13 cellular contexts compared by ENCODE assay signal in the genomic region with DNA sequence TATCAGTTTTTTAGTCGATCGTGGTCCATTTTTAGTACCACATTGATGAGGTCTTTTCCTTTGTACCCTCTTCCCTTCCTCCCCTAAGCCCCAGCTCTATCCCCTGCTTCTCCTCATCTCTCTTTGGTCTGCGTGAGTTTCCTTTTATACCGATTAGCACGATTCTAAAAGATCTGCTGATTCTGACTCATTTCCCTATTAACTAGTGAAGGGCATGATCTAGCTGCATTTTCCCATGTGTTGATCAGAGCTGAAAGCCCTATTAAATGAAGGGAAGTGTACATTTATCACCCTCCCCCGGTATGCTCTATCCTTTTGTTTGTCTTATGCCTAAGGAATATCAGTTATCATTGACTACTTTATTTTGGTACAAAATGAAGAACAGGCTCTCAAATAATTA.
A peak's percentile ranks its signal among the peaks of the same experiment; 100 is the strongest.
DNase-seq lines count a peak whose midpoint lies in the region; ATAC-seq and TF ChIP-seq lines count a peak whose summit lies in the region.
"Had no signal": no experiment of that assay in that cellular context is flagged by ENCODE, and none has a peak within 500 bp of the region (broad histone marks: within the 10 kb centered on the region; RNA-seq: fewer than 3 reads in every experiment).

No MANE protein-coding gene starts in this region.

- H3K4me3 Mint-ChIP-seq in activated T-cell treated with anti-CD3 and anti-CD28 coated beads, Interleukin-2, amount 50 U/mL, for 4 hours: no peak overlapping the region
- H3K4me3 Mint-ChIP-seq: CD4-positive, alpha-beta memory T cell had no signal

- no peak overlapping the region for H3K4me3 ChIP-seq in HCT116 (replicated peaks in 1 of 2; ENCODE audit: low read depth in 1 of 2, low read length in 2 of 2)
- H3K4me3 ChIP-seq in right lobe of liver: no peak overlapping the region
- H3K4me3 ChIP-seq: HAP-1, SJSA1 had no signal

- intact Hi-C loops in HCT116 (cut with micrococcal nuclease) (loop anchor here (1.0 to 5.0 kb wide), 3 partner anchors 328 to 469 kb away; no protein-coding TSS in a partner anchor), right lobe of liver (cut with DNase I) (no loop called here)

- H3K4me1 ChIP-seq in HCT116 (ENCODE audit: control insufficient read depth in 1 of 2, insufficient read depth in 2 of 2, low read length in 2 of 2): no peaks in the 10 kb centered on the region
- H3K4me1 ChIP-seq in right lobe of liver: no peaks in the 10 kb centered on the region
- H3K4me1 ChIP-seq: HAP-1, SJSA1 had no signal

- POLR2A ChIA-PET in HCT116 (lab: Charles Lee): no interaction called here

- H2AFZ ChIP-seq in HCT116 (ENCODE audit: low read depth, low read length, poor library complexity, severe bottlenecking): peak overlapping the region; percentile 88

- RAD21 ChIA-PET in HCT116 (lab: Charles Lee; ENCODE audit: low non-redundant PET in 1 of 2, low total read pairs in 2 of 2, uncharacterized antibody in 2 of 2, unreplicated experiment in 2 of 2): no interaction called here

- CTCF ChIA-PET in HCT116 (lab: Charles Lee): interaction anchor here (0.6 to 1.7 kb wide), 10 partner anchors 11 to 348 kb away, joined by 3 to 8 read pairs (median 4); no protein-coding TSS in a partner anchor

- DNase-seq in HCT116 (ENCODE audit: low read depth, low spot score): no peak
- peak; percentile 41 for DNase-seq in dermis blood vessel endothelial cell
- peak; percentile 59 to 60 for DNase-seq in lung microvascular endothelial cell (ENCODE audit: low read depth in 2 of 2)
- no peak for DNase-seq in right lobe of liver
- no peak for DNase-seq in activated T-cell treated with anti-CD3 and anti-CD28 coated beads, Interleukin-2, amount 50 U/mL, for 4 hours
- DNase-seq: CD4-positive, alpha-beta memory T cell; NCI-H1417 treated with DMSO at 0.1 percent for 48 hours; NCI-H2171 treated with DMSO at 0.1 percent for 48 hours; NCI-H446 treated with DMSO at 0.1 percent for 48 hours had no signal

- no peaks in the 10 kb centered on the region for H4K20me1 ChIP-seq in HCT116 (ENCODE audit: insufficient read depth)

- WGBS in right lobe of liver (ENCODE audit: insufficient coverage, low coverage, low lambda C conversion rate, missing lambda C conversion rate): 56% methylated on average over 6 of the region's 6 CpGs

- TF ChIP-seq CTCF in HCT116 (IDR thresholded peaks at IDR 0.05 in 2 of 3, conservative IDR thresholded peaks at IDR 0.05 in 1 of 3; ENCODE audit: borderline replicate concordance in 1 of 3, insufficient read depth in 1 of 3, low read depth in 2 of 3, low read length in 2 of 3) (no peak), right lobe of liver (IDR thresholded peaks at IDR 0.05) (no peak)

- no peaks in the 10 kb centered on the region for H3K36me3 ChIP-seq in HCT116 (ENCODE audit: control insufficient read depth in 1 of 2, insufficient read depth in 2 of 2, low read length in 2 of 2)
- no peaks in the 10 kb centered on the region for H3K36me3 ChIP-seq in right lobe of liver
- H3K36me3 ChIP-seq: HAP-1, SJSA1 had no signal

- H3K9me3 Mint-ChIP-seq in activated T-cell treated with anti-CD3 and anti-CD28 coated beads, Interleukin-2, amount 50 U/mL, for 4 hours: no peaks in the 10 kb centered on the region

- H3K9ac ChIP-seq in HCT116 (ENCODE audit: low read length): no peak overlapping the region

- no TSS peak for BruUV-seq in HCT116 (replicated peaks; lab: Mats Ljungman, UMichigan)

- no peaks in the 10 kb centered on the region for H3K27me3 Mint-ChIP-seq in activated T-cell treated with anti-CD3 and anti-CD28 coated beads, Interleukin-2, amount 50 U/mL, for 4 hours (ENCODE audit: low read depth)

- H3K9me2 ChIP-seq in HCT116 (ENCODE audit: insufficient read depth): no peaks in the 10 kb centered on the region

- TF ChIP-seq POLR2A in HCT116 (IDR thresholded peaks at IDR 0.05; ENCODE audit: borderline replicate concordance, extremely low read depth, insufficient read depth, insufficient read length) (no peak), right lobe of liver (IDR thresholded peaks at IDR 0.05) (no peak)

- H3K79me2 ChIP-seq in HCT116 (ENCODE audit: insufficient read depth, low read length): no peaks in the 10 kb centered on the region

- H3K27me3 ChIP-seq in HCT116 (ENCODE audit: insufficient read depth, low read length): no peaks in the 10 kb centered on the region
- no peaks in the 10 kb centered on the region for H3K27me3 ChIP-seq in right lobe of liver
- H3K27me3 ChIP-seq: SJSA1 had no signal

- no peak overlapping the region for H3K4me2 ChIP-seq in HCT116 (ENCODE audit: low read length)

- ATAC-seq in HCT116 (no peak), right lobe of liver (no peak), HG02840 (IDR thresholded peaks at IDR 0.05; ENCODE audit: low FRiP score, unreplicated experiment) (no peak), HG03521 (IDR thresholded peaks at IDR 0.05; ENCODE audit: unreplicated experiment) (no peak)
- ATAC-seq in activated T-cell treated with anti-CD3 and anti-CD28 coated beads, Interleukin-2, amount 50 U/mL, for 4 hours: no peak

- no peaks in the 10 kb centered on the region for H3K9me3 ChIP-seq in HCT116 (ENCODE audit: control insufficient read depth in 1 of 2, insufficient read depth in 1 of 2, low read depth in 1 of 2, low read length in 2 of 2)
- no peaks in the 10 kb centered on the region for H3K9me3 ChIP-seq in right lobe of liver
- H3K9me3 ChIP-seq: SJSA1 had no signal

- no peaks in the 10 kb centered on the region for H3K4me1 Mint-ChIP-seq in activated T-cell treated with anti-CD3 and anti-CD28 coated beads, Interleukin-2, amount 50 U/mL, for 4 hours (ENCODE audit: low read depth)

- H3K27ac ChIP-seq in HCT116 (ENCODE audit: low read depth, low read length): no peak overlapping the region
- H3K27ac ChIP-seq in right lobe of liver: no peak overlapping the region
- H3K27ac ChIP-seq: SJSA1 had no signal

- no peaks in the 10 kb centered on the region for H3K36me3 Mint-ChIP-seq in activated T-cell treated with anti-CD3 and anti-CD28 coated beads, Interleukin-2, amount 50 U/mL, for 4 hours (ENCODE audit: insufficient read depth)
- H3K36me3 Mint-ChIP-seq: CD4-positive, alpha-beta memory T cell had no signal

- no peak for TF ChIP-seq RAD21 in HCT116 (IDR thresholded peaks at IDR 0.05; ENCODE audit: low read depth)

TF ChIP-seq in HCT116, 20 proteins besides CTCF, POLR2A, EP300 and RAD21 (continues in another document):
- TF ChIP-seq ATF3 (IDR thresholded peaks at IDR 0.05): no peak
- TF ChIP-seq SIN3A (IDR thresholded peaks at IDR 0.05; ENCODE audit: low read depth): no peak
- no peak for TF ChIP-seq ELF1 (IDR thresholded peaks at IDR 0.05; ENCODE audit: borderline replicate concordance, low read depth)
- TF ChIP-seq, protein P1, sequence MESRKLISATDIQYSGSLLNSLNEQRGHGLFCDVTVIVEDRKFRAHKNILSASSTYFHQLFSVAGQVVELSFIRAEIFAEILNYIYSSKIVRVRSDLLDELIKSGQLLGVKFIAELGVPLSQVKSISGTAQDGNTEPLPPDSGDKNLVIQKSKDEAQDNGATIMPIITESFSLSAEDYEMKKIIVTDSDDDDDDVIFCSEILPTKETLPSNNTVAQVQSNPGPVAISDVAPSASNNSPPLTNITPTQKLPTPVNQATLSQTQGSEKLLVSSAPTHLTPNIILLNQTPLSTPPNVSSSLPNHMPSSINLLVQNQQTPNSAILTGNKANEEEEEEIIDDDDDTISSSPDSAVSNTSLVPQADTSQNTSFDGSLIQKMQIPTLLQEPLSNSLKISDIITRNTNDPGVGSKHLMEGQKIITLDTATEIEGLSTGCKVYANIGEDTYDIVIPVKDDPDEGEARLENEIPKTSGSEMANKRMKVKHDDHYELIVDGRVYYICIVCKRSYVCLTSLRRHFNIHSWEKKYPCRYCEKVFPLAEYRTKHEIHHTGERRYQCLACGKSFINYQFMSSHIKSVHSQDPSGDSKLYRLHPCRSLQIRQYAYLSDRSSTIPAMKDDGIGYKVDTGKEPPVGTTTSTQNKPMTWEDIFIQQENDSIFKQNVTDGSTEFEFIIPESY (IDR thresholded peaks at IDR 0.05; ENCODE audit: extremely low read depth, insufficient replicate concordance, low read length): no peak
- no peak for TF ChIP-seq MAX (IDR thresholded peaks at IDR 0.05)
- no peak for TF ChIP-seq CBX3 (IDR thresholded peaks at IDR 0.05; ENCODE audit: low read depth)
- TF ChIP-seq TCF7L2 (IDR thresholded peaks at IDR 0.05; ENCODE audit: borderline replicate concordance, extremely low read depth, insufficient read depth, insufficient read length): no peak
- TF ChIP-seq SP1 (IDR thresholded peaks at IDR 0.05; ENCODE audit: low read depth): no peak
- TF ChIP-seq ZNF274 (IDR thresholded peaks at IDR 0.05; ENCODE audit: low read depth, low read length): no peak
- TF ChIP-seq YY1 (IDR thresholded peaks at IDR 0.05; ENCODE audit: extremely low read depth, insufficient replicate concordance, low read depth, low read length): no peak
- no peak for TF ChIP-seq SRF (IDR thresholded peaks at IDR 0.05; ENCODE audit: low read depth)
- TF ChIP-seq CEBPB (IDR thresholded peaks at IDR 0.05; ENCODE audit: low read depth): no peak
- no peak for TF ChIP-seq JUND (IDR thresholded peaks at IDR 0.05)
- no peak for TF ChIP-seq FOSL1 (IDR thresholded peaks at IDR 0.05; ENCODE audit: low read depth)
- no peak for TF ChIP-seq EGR1 (IDR thresholded peaks at IDR 0.05; ENCODE audit: low read depth)

Comparison
In these comparisons a context has a peak if more than half of its experiments do, and no peak if none do; other contexts are left out.
1. DNase-seq: peak in dermis blood vessel endothelial cell (single experiment) and lung microvascular endothelial cell (2 of 2); none in HCT116 (single experiment), right lobe of liver (0 of 3) and activated T-cell treated with anti-CD3 and anti-CD28 coated beads, Interleukin-2, amount 50 U/mL, for 4 hours (single experiment).